Comparison of ENCODE assay signal across 1 cellular context in genomic region chr6:154731296-154732218, GRCh38.
TF ChIP-seq lines count a peak whose summit lies in the region.

No MANE protein-coding gene starts in this region.

TF ChIP-seq in GM23338, 12 proteins besides CTCF, POLR2A, EP300 and RAD21 (continued from another document):
- TF ChIP-seq, protein P1, sequence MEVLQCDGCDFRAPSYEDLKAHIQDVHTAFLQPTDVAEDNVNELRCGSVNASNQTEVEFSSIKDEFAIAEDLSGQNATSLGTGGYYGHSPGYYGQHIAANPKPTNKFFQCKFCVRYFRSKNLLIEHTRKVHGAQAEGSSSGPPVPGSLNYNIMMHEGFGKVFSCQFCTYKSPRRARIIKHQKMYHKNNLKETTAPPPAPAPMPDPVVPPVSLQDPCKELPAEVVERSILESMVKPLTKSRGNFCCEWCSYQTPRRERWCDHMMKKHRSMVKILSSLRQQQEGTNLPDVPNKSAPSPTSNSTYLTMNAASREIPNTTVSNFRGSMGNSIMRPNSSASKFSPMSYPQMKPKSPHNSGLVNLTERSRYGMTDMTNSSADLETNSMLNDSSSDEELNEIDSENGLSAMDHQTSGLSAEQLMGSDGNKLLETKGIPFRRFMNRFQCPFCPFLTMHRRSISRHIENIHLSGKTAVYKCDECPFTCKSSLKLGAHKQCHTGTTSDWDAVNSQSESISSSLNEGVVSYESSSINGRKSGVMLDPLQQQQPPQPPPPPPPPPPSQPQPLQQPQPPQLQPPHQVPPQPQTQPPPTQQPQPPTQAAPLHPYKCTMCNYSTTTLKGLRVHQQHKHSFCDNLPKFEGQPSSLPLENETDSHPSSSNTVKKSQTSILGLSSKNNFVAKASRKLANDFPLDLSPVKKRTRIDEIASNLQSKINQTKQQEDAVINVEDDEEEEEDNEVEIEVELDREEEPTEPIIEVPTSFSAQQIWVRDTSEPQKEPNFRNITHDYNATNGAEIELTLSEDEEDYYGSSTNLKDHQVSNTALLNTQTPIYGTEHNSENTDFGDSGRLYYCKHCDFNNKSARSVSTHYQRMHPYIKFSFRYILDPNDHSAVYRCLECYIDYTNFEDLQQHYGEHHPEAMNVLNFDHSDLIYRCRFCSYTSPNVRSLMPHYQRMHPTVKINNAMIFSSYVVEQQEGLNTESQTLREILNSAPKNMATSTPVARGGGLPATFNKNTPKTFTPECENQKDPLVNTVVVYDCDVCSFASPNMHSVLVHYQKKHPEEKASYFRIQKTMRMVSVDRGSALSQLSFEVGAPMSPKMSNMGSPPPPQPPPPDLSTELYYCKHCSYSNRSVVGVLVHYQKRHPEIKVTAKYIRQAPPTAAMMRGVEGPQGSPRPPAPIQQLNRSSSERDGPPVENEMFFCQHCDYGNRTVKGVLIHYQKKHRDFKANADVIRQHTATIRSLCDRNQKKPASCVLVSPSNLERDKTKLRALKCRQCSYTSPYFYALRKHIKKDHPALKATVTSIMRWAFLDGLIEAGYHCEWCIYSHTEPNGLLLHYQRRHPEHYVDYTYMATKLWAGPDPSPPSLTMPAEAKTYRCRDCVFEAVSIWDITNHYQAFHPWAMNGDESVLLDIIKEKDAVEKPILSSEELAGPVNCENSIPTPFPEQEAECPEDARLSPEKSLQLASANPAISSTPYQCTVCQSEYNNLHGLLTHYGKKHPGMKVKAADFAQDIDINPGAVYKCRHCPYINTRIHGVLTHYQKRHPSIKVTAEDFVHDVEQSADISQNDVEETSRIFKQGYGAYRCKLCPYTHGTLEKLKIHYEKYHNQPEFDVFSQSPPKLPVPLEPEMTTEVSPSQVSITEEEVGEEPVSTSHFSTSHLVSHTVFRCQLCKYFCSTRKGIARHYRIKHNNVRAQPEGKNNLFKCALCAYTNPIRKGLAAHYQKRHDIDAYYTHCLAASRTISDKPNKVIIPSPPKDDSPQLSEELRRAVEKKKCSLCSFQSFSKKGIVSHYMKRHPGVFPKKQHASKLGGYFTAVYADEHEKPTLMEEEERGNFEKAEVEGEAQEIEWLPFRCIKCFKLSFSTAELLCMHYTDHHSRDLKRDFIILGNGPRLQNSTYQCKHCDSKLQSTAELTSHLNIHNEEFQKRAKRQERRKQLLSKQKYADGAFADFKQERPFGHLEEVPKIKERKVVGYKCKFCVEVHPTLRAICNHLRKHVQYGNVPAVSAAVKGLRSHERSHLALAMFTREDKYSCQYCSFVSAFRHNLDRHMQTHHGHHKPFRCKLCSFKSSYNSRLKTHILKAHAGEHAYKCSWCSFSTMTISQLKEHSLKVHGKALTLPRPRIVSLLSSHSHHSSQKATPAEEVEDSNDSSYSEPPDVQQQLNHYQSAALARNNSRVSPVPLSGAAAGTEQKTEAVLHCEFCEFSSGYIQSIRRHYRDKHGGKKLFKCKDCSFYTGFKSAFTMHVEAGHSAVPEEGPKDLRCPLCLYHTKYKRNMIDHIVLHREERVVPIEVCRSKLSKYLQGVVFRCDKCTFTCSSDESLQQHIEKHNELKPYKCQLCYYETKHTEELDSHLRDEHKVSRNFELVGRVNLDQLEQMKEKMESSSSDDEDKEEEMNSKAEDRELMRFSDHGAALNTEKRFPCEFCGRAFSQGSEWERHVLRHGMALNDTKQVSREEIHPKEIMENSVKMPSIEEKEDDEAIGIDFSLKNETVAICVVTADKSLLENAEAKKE (CRISPR knock-in tag; IDR thresholded peaks at IDR 0.05), result no peak
- TF ChIP-seq CREB1 (CRISPR knock-in tag; IDR thresholded peaks at IDR 0.05; ENCODE audit: low read depth) (no peak), POLR2AphosphoS5 (IDR thresholded peaks at IDR 0.05; ENCODE audit: low read depth) (no peak), ZNF114 (CRISPR knock-in tag; IDR thresholded peaks at IDR 0.05) (no peak), STAT1 (IDR thresholded peaks at IDR 0.05; ENCODE audit: unreplicated experiment) (no peak), REST (IDR thresholded peaks at IDR 0.05; ENCODE audit: unreplicated experiment) (no peak), JUNB (IDR thresholded peaks at IDR 0.05; ENCODE audit: unreplicated experiment) (no peak), ZNF331 (CRISPR knock-in tag; IDR thresholded peaks at IDR 0.05; ENCODE audit: low read depth) (no peak), EZH2 (IDR thresholded peaks at IDR 0.05; ENCODE audit: low read depth, unreplicated experiment) (no peak)
